Comparison of ENCODE assay signal across 13 cellular contexts in the genomic region with DNA sequence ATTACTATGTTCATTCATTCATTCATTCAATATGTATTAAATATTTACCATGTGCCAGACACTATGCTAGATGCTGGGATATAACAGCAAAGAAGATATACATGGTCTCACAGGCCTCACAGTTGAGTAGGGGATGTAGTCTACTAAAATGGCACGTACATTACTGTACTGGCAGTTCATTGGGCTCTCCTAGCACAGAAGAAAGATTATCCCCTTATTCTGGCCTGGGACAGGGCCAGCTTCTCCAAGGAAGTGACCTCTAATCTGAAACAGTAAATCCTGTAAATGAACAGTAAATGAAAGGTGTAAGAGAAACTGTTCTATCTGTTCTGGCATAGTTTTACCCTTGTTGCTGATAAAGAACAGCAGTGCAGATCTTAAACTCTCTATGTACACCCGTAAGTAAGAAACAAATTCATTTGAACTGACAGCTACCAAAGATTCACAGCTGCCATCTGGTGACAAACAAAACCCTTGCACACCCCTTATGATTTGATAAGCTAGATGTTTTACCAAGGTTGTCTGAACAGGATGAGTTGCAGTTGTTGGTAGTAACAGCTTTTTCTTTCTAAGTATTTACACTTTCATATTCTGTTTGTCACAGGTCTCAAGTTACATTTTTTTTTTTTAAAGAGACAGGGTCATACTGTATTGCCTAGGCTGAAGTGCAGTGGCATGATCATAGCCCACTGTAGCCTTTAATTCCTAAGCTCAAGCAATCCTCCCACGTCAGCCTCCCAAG.
DNase-seq lines count a peak whose midpoint lies in the region; ATAC-seq and TF ChIP-seq lines count a peak whose summit lies in the region.
"Had no signal": no experiment of that assay in that cellular context is flagged by ENCODE, and none has a peak within 500 bp of the region (broad histone marks: within the 10 kb centered on the region; RNA-seq: fewer than 3 reads in every experiment).

No MANE protein-coding gene starts in this region.

- H3K36me3 ChIP-seq in heart right ventricle: peaks cover 0 to 3% (median 0%) of the 10 kb centered on the region in 9 donors
- H3K36me3 ChIP-seq in transverse colon: no peaks in the 10 kb centered on the region
- no peaks in the 10 kb centered on the region for H3K36me3 ChIP-seq in prostate gland
- H3K36me3 ChIP-seq: BE2C, HAP-1 had no signal

- H3K27ac ChIP-seq in heart right ventricle (peak overlapping the region in 1 of 10 donors; percentile 29), transverse colon (peak overlapping the region; percentile 27 to 67 (median 49)), prostate gland (no peak overlapping the region)
- H3K27ac ChIP-seq: RWPE1 had no signal

- no peak overlapping the region for H3K4me3 Mint-ChIP-seq in chondrocyte (ENCODE audit: unreplicated experiment)
- H3K4me3 Mint-ChIP-seq: central memory CD8-positive, alpha-beta T cell had no signal

- H3K9me3 ChIP-seq in heart right ventricle (peaks cover 0 to 4% (median 0%) of the 10 kb centered on the region in 11 donors), transverse colon (no peaks in the 10 kb centered on the region), prostate gland (no peaks in the 10 kb centered on the region)
- H3K9me3 ChIP-seq: BE2C, HAP-1 had no signal

- H3K9me3 Mint-ChIP-seq in chondrocyte (ENCODE audit: low read depth): no peaks in the 10 kb centered on the region
- H3K9me3 Mint-ChIP-seq: central memory CD8-positive, alpha-beta T cell had no signal

- intact Hi-C loops in Right ventricle myocardium superior (cut with DNase I): no loop called here
- intact Hi-C loops in heart right ventricle (cut with DNase I): loop anchor here in 1 of 10 donors (5.0 kb wide), 1 partner anchor 364 kb away; no protein-coding TSS in a partner anchor
- intact Hi-C loops in transverse colon (cut with DNase I; ENCODE audit: low total_unique reads): no loop called here
- intact Hi-C loops in prostate gland (cut with DNase I): no loop called here

- TF ChIP-seq CTCF in heart right ventricle (IDR thresholded peaks at IDR 0.05) (peak in 1 of 9 donors; percentile 9), chondrocyte (IDR thresholded peaks at IDR 0.05) (peak; percentile 29), transverse colon (IDR thresholded peaks at IDR 0.05) (no peak), omental fat pad (IDR thresholded peaks at IDR 0.05) (no peak), prostate gland (IDR thresholded peaks at IDR 0.05) (no peak)

- H3K27ac Mint-ChIP-seq in chondrocyte (ENCODE audit: unreplicated experiment): no peak overlapping the region

- TF ChIP-seq EP300 in transverse colon (IDR thresholded peaks at IDR 0.05; ENCODE audit: low read depth): no peak

- no peaks in the 10 kb centered on the region for H3K27me3 ChIP-seq in heart right ventricle
- no peaks in the 10 kb centered on the region for H3K27me3 ChIP-seq in transverse colon
- H3K27me3 ChIP-seq in prostate gland (replicated peaks; ENCODE audit: insufficient read depth): no peaks in the 10 kb centered on the region
- H3K27me3 ChIP-seq: BE2C had no signal

- TF ChIP-seq POLR2A in transverse colon (IDR thresholded peaks at IDR 0.05) (no peak), prostate gland (IDR thresholded peaks at IDR 0.05) (no peak)

- H3K4me3 ChIP-seq in heart right ventricle (no peak overlapping the region), transverse colon (no peak overlapping the region), prostate gland (no peak overlapping the region)
- H3K4me3 ChIP-seq: HAP-1 had no signal

- DNase-seq in Right ventricle myocardium superior (no peak), heart right ventricle (no peak), chondrocyte (ENCODE audit: low spot score) (no peak), transverse colon (peak; percentile 25), putamen (ENCODE audit: low spot score) (no peak), omental fat pad (ENCODE audit: low spot score) (no peak), prostate gland (ENCODE audit: low spot score) (no peak)
- DNase-seq: BE2C, nucleus accumbens had no signal

- in situ Hi-C loops in transverse colon (cut with MboI; ENCODE audit: low pct_ligation_motif_present in 1 of 4, low pct_unique_long_range_greater_than_20kb in 1 of 4, low sequenced_read_pairs in 3 of 4): loop anchor here in 1 of 4 donors (10.0 kb wide), 1 partner anchor 356 kb away; no protein-coding TSS in a partner anchor

- WGBS in heart right ventricle, 2 donors: 69 to 76% methylated on average over 3 of the region's 3 CpGs
- WGBS in transverse colon (ENCODE audit: low coverage in 1 of 2), 2 donors: 49 to 63% methylated on average over 3 of the region's 3 CpGs
- WGBS in prostate gland: 56% methylated on average over 3 of the region's 3 CpGs

- peaks cover 0 to 33% (median 6%) of the 10 kb centered on the region in 9 donors for H3K4me1 ChIP-seq in heart right ventricle
- peaks cover 0 to 39% (median 12%) of the 10 kb centered on the region in 4 donors for H3K4me1 ChIP-seq in transverse colon
- H3K4me1 ChIP-seq in prostate gland (replicated peaks): no peaks in the 10 kb centered on the region
- H3K4me1 ChIP-seq: BE2C had no signal

- ATAC-seq in Right ventricle myocardium superior (ENCODE audit: poor library complexity) (peak; percentile 13), heart right ventricle (no peak), HG03521 (IDR thresholded peaks at IDR 0.05; ENCODE audit: unreplicated experiment) (peak; percentile 57), omental fat pad (ENCODE audit: low FRiP score) (no peak)

- H3K36me3 Mint-ChIP-seq in chondrocyte (ENCODE audit: low read depth): no peaks in the 10 kb centered on the region

- H3K27me3 Mint-ChIP-seq in chondrocyte (ENCODE audit: low read depth): no peaks in the 10 kb centered on the region
- H3K27me3 Mint-ChIP-seq: central memory CD8-positive, alpha-beta T cell had no signal

- no peaks in the 10 kb centered on the region for H3K4me1 Mint-ChIP-seq in chondrocyte (ENCODE audit: low read depth)

Comparison
In these comparisons a context has a peak if more than half of its experiments do, and no peak if none do; other contexts are left out.
1. ATAC-seq: peak in Right ventricle myocardium superior (single experiment) and HG03521 (single experiment); none in heart right ventricle (0 of 8) and omental fat pad (single experiment).
2. H3K27ac ChIP-seq: peak in transverse colon (4 of 4); none in prostate gland (0 of 2).